In the genomic region with DNA sequence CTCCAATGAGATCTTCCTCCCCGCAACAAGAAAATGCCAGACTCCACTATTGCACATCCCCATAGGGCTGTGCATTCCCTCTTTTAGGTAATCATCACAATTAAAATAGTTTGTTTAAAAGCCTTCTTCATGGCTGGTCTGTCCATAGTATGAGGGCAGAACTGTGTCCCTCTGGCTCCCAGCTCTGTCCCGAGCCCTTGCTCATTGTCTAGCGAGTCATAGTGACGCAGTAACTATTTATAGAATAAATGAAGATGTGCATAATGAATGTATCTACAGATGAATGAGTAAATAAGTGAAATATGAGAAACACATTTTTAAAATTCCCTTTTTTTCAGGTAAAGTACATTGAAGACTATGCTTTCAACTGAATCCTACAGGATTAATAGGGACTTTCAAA, we compare ENCODE assay signal across 27 cellular contexts.
"Had no signal": no experiment of that assay in that cellular context is flagged by ENCODE, and none has a peak within 500 bp of the region (broad histone marks: within the 10 kb centered on the region; RNA-seq: fewer than 3 reads in every experiment).

No MANE protein-coding gene starts in this region.

- H3K4me3 ChIP-seq: coronary artery, esophagus muscularis mucosa, heart right ventricle, lower lobe of right lung, ovary, psoas muscle, sigmoid colon, skin epidermis, spleen, testis, tibial artery, upper lobe of left lung had no signal

- H3K9me3 ChIP-seq: esophagus muscularis mucosa, heart right ventricle, lower lobe of right lung, ovary, psoas muscle, sigmoid colon, spleen, testis, tibial artery, upper lobe of left lung had no signal

- H3K27ac ChIP-seq: coronary artery, esophagus muscularis mucosa, heart right ventricle, lower lobe of right lung, ovary, psoas muscle, sigmoid colon, skin epidermis, spleen, testis, tibial artery, upper lobe of left lung had no signal

- DNase-seq: dermis blood vessel endothelial cell; effector memory CD4-positive, alpha-beta T cell; foreskin melanocyte; glutamatergic neuron; heart right ventricle; hippocampal formation; left cardiac atrium; left ventricle myocardium superior; lower lobe of right lung; natural killer cell; occipital lobe; ovary; posterior cingulate gyrus; psoas muscle; right cardiac atrium; sigmoid colon; spleen; stimulated activated CD4-positive, alpha-beta T cell treated with anti-CD3 and anti-CD28 coated beads, Interleukin-4, amount 100 ng/mL, for 4 hours; stimulated activated naive CD8-positive, alpha-beta T cell treated with anti-CD3 and anti-CD28 coated beads, Interleukin-15, Interleukin-2, amounts not matched to agents 100 U/mL and 50 U/mL, for 24 hours; substantia nigra; testis; tibial artery; upper lobe of left lung had no signal

- ATAC-seq: heart right ventricle; left cardiac atrium; left ventricle myocardium superior; lower lobe of right lung; natural killer cell; psoas muscle; right cardiac atrium; stimulated activated memory B cell treated with anti-CD40 and anti-IgM and Interleukin-4, amounts not matched to agents 10 μg/mL and 1 μg/mL and 100 μg/mL, for 72 hours; stimulated activated naive CD8-positive, alpha-beta T cell treated with anti-CD3 and anti-CD28 coated beads, Interleukin-15, Interleukin-2, amounts not matched to agents 100 U/mL and 50 U/mL, for 24 hours had no signal

- H3K36me3 ChIP-seq: esophagus muscularis mucosa, heart right ventricle, lower lobe of right lung, ovary, sigmoid colon, spleen, tibial artery, upper lobe of left lung had no signal

- H3K27me3 ChIP-seq: esophagus muscularis mucosa, ovary, sigmoid colon, testis, upper lobe of left lung had no signal

- H3K4me1 ChIP-seq: esophagus muscularis mucosa, heart right ventricle, lower lobe of right lung, psoas muscle, sigmoid colon, spleen, testis, tibial artery, upper lobe of left lung had no signal
